ENCODE assay signal across 6 cellular contexts in the genomic region with DNA sequence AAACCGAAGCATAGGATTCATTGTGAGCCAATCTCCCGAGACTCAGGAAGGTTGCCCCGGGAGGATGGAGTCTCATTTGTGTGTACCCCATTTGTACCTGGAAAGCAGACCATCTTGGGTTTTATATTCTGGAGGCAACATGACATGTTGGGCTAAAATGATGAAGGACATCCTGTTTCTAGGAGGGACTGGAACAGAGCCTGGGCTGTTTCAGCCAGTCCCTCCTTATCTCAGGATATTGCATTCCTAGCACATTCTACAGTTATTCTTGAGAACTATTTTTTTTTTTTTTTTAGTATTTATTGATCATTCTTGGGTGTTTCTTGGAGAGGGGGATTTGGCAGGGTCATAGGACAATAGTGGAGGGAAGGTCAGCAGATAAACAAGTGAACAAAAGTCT. TPM values are rescaled to one million over a fixed set of nuclear protein-coding genes. Genes with fewer than 3 reads are reported as not detected.
"Had no signal": no experiment of that assay in that cellular context is flagged by ENCODE, and none has a peak within 500 bp of the region (broad histone marks: within the 10 kb centered on the region; RNA-seq: fewer than 3 reads in every experiment).

No MANE protein-coding gene starts in this region.

RNA-seq across cellular contexts. Expression of gene NAPSA, which starts 24.9 kb away (rescaled TPM):
- total RNA-seq: astrocyte had no signal

RNA-seq across cellular contexts. Expression of gene SPIB, which starts 28.4 kb away (rescaled TPM):
- total RNA-seq: ascending aorta, bronchial epithelial cell, cardiac septum had no signal

RNA-seq across cellular contexts. Expression of gene MYBPC2, which starts 42.4 kb away (rescaled TPM):
- total RNA-seq: aorta, ascending aorta, astrocyte, body of pancreas, bronchial epithelial cell, cardiac septum had no signal
